ENCODE assay signal across 14 cellular contexts in the genomic region with DNA sequence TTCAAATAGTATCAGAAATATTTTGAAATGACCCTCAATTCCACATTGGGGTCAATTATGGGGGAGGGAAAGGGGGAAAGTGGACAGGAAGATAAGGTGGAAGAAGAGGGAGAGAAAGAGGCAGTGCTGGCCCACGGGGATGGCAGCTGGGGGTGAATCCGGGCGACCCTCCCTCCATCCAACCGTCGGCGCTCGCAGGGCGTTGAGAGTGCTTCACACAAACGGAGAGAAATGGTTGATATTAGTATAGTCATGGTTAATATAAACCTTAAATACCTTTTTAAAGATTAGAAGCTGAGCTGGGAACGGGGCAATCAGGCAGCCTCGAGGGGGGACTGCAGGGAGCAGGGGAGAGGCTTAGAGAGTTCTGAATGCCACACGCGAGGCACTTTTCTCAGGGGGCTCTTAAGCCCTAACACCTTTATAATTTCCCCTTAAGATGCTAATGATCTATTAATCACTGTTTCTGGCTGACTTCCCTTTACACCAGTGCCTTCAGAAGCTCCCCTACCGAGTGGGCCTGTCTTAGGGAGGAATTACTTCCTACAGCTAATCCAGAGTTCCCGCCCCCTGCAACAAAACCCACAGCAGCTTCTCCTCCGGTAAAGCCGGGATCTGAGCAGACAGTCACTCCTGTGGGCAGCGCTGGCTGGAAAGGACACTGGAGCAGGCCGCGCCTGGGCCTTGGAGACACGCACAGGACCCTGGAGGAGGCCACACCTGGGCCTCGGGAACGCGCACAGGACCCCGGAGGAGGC. TPM values are rescaled to one million over a fixed set of nuclear protein-coding genes. Genes with fewer than 3 reads are reported as not detected.
A peak's percentile ranks its signal among the peaks of the same experiment; 100 is the strongest.
DNase-seq lines count a peak whose midpoint lies in the region; ATAC-seq and TF ChIP-seq lines count a peak whose summit lies in the region.
"Had no signal": no experiment of that assay in that cellular context is flagged by ENCODE, and none has a peak within 500 bp of the region (broad histone marks: within the 10 kb centered on the region; RNA-seq: fewer than 3 reads in every experiment).

No MANE protein-coding gene starts in this region.

- H3F3A ChIP-seq in Loucy (ENCODE audit: low read depth): peaks cover 18% of the 10 kb centered on the region
- H3F3A ChIP-seq in neural progenitor cell (ENCODE audit: low read depth): peaks cover 18% of the 10 kb centered on the region

- H3K27ac ChIP-seq in neural progenitor cell: no peak overlapping the region
- no peak overlapping the region for H3K27ac ChIP-seq in tibial artery
- H3K27ac ChIP-seq: C4-2B, left ventricle myocardium inferior, ovary had no signal

- TF ChIP-seq CTCF in Loucy (conservative IDR thresholded peaks at IDR 0.05; ENCODE audit: low read length) (no peak), neural progenitor cell (IDR thresholded peaks at IDR 0.05) (no peak), tibial artery (IDR thresholded peaks at IDR 0.05) (no peak)

- peak overlapping the region in 1 of 2 donors; percentile 36 for H3K4me3 Mint-ChIP-seq in effector memory CD8-positive, alpha-beta T cell
- H3K4me3 Mint-ChIP-seq in neural progenitor cell: no peak overlapping the region
- H3K4me3 Mint-ChIP-seq: T-helper 1 cell treated with Interleukin-12 subunit alpha and Interleukin-12 subunit beta and Interleukin-4 antibody, amounts not matched to agents 30 μg/mL and 1 μg/mL, for 36 hours had no signal

- no peaks in the 10 kb centered on the region for H3K36me3 Mint-ChIP-seq in effector memory CD8-positive, alpha-beta T cell (ENCODE audit: insufficient read depth)
- H3K36me3 Mint-ChIP-seq in neural progenitor cell: no peaks in the 10 kb centered on the region

- H3K27ac Mint-ChIP-seq in effector memory CD8-positive, alpha-beta T cell: peak overlapping the region; percentile 54 to 69
- no peak overlapping the region for H3K27ac Mint-ChIP-seq in neural progenitor cell
- H3K27ac Mint-ChIP-seq: T-helper 1 cell treated with Interleukin-12 subunit alpha and Interleukin-12 subunit beta and Interleukin-4 antibody, amounts not matched to agents 30 μg/mL and 1 μg/mL, for 36 hours had no signal

- no peaks in the 10 kb centered on the region for H3K36me3 ChIP-seq in Loucy (ENCODE audit: insufficient read depth, low read length)
- H3K36me3 ChIP-seq in neural progenitor cell: no peaks in the 10 kb centered on the region
- peaks cover 0 to 11% (median 0%) of the 10 kb centered on the region in 3 donors for H3K36me3 ChIP-seq in tibial artery
- H3K36me3 ChIP-seq: left ventricle myocardium inferior, ovary had no signal

- in situ Hi-C loops in G401 (cut with HindIII; ENCODE audit: low sequenced_read_pairs): no loop called here

- H3K27me3 Mint-ChIP-seq in effector memory CD8-positive, alpha-beta T cell: no peaks in the 10 kb centered on the region
- H3K27me3 Mint-ChIP-seq in neural progenitor cell (ENCODE audit: insufficient read depth, low read depth): peaks cover 13% of the 10 kb centered on the region

- H3K9me3 ChIP-seq in Loucy (ENCODE audit: insufficient read depth, low read depth, low read length) (no peaks in the 10 kb centered on the region), neural progenitor cell (ENCODE audit: low read depth) (no peaks in the 10 kb centered on the region), tibial artery (no peaks in the 10 kb centered on the region)
- H3K9me3 ChIP-seq: left ventricle myocardium inferior, ovary had no signal

- H2AFZ ChIP-seq in Loucy (ENCODE audit: low read length) (no peak overlapping the region), neural progenitor cell (replicated peaks) (no peak overlapping the region)

- H4K20me1 ChIP-seq in Loucy (ENCODE audit: insufficient read depth, low read length, poor library complexity, severe bottlenecking): no peaks in the 10 kb centered on the region
- H4K20me1 ChIP-seq in neural progenitor cell (ENCODE audit: low read depth): peaks cover 17% of the 10 kb centered on the region

- DNase-seq in D341Med (ENCODE audit: low spot score) (peak; percentile 87), neural progenitor cell (ENCODE audit: low spot score) (peak; percentile 91), tibial artery (no peak), DMS53 treated with DMSO at 0.1 percent for 48 hours (lab: John Stamatoyannopoulos, UW; ENCODE audit: unreplicated experiment) (no peak), G401 (ENCODE audit: low spot score) (no peak)
- DNase-seq in effector memory CD8-positive, alpha-beta T cell: no peak
- DNase-seq: left ventricle myocardium inferior; NCI-H2029 treated with DMSO at 0.1 percent for 48 hours; ovary; stimulated activated naive CD4-positive, alpha-beta T cell had no signal

- H3K4me2 ChIP-seq in Loucy (ENCODE audit: low read depth, low read length, poor library complexity, severe bottlenecking): peak overlapping the region; percentile 88
- peak overlapping the region; percentile 63 for H3K4me2 ChIP-seq in neural progenitor cell

- H3K4me1 Mint-ChIP-seq in effector memory CD8-positive, alpha-beta T cell (ENCODE audit: low read depth in 2 of 2): peaks cover 8 to 27% of the 10 kb centered on the region in 2 donors
- peaks cover 36% of the 10 kb centered on the region for H3K4me1 Mint-ChIP-seq in neural progenitor cell

- H3K4me3 ChIP-seq in Loucy (ENCODE audit: low read length, poor library complexity, severe bottlenecking): peak overlapping the region; percentile 70
- no peak overlapping the region for H3K4me3 ChIP-seq in neural progenitor cell
- H3K4me3 ChIP-seq in tibial artery: no peak overlapping the region
- H3K4me3 ChIP-seq: left ventricle myocardium inferior, ovary had no signal

- H3K27me3 ChIP-seq in Loucy (ENCODE audit: insufficient read depth, low read length, poor library complexity, severe bottlenecking) (no peaks in the 10 kb centered on the region), neural progenitor cell (peaks cover 19% of the 10 kb centered on the region), tibial artery (no peaks in the 10 kb centered on the region)
- H3K27me3 ChIP-seq: ovary had no signal

- no peaks in the 10 kb centered on the region for H3K9me3 Mint-ChIP-seq in effector memory CD8-positive, alpha-beta T cell
- no peaks in the 10 kb centered on the region for H3K9me3 Mint-ChIP-seq in neural progenitor cell
- H3K9me3 Mint-ChIP-seq: T-helper 1 cell treated with Interleukin-12 subunit alpha and Interleukin-12 subunit beta and Interleukin-4 antibody, amounts not matched to agents 30 μg/mL and 1 μg/mL, for 36 hours had no signal

- no peaks in the 10 kb centered on the region for H3K9me2 ChIP-seq in Loucy (replicated peaks; ENCODE audit: low read depth, low read length)

- H3K79me2 ChIP-seq in Loucy (ENCODE audit: insufficient read depth, low read length) (no peaks in the 10 kb centered on the region), neural progenitor cell (ENCODE audit: low read depth) (no peaks in the 10 kb centered on the region)

- H3K9ac ChIP-seq in Loucy (ENCODE audit: low read depth, low read length, poor library complexity, severe bottlenecking) (peak overlapping the region; percentile 62), neural progenitor cell (no peak overlapping the region)

- H3K4me1 ChIP-seq in Loucy (ENCODE audit: insufficient read depth, low read length, poor library complexity, severe bottlenecking) (peaks cover 36% of the 10 kb centered on the region), neural progenitor cell (peaks cover 17% of the 10 kb centered on the region), tibial artery (no peaks in the 10 kb centered on the region)
- H3K4me1 ChIP-seq: left ventricle myocardium inferior had no signal

- intact Hi-C loops in tibial artery (cut with DNase I; ENCODE audit: low total_unique reads): no loop called here

- no peak for ATAC-seq in effector memory CD8-positive, alpha-beta T cell (replicated peaks)
- no peak for ATAC-seq in GM21526 (IDR thresholded peaks at IDR 0.05; ENCODE audit: low FRiP score, unreplicated experiment)

RNA-seq across cellular contexts. Expression of gene PRKAG2, which starts 39.5 kb away (rescaled TPM):
- 11.1 and 11.4 TPM in 2 replicates for total RNA-seq in neural progenitor cell (ENCODE audit: low replicate concordance)
- 92.4 and 97.3 TPM in 2 replicates for total RNA-seq in G401 (2014; rRNA removed; shearing (Covaris generic))

Comparison
In these comparisons a context has a peak if more than half of its experiments do, and no peak if none do; other contexts are left out.
1. DNase-seq: peak in D341Med (single experiment) and neural progenitor cell (single experiment); none in effector memory CD8-positive, alpha-beta T cell (0 of 3), tibial artery (0 of 2), DMS53 treated with DMSO at 0.1 percent for 48 hours (single experiment) and G401 (single experiment).